Comparison of ENCODE assay signal across 21 cellular contexts in the genomic region with DNA sequence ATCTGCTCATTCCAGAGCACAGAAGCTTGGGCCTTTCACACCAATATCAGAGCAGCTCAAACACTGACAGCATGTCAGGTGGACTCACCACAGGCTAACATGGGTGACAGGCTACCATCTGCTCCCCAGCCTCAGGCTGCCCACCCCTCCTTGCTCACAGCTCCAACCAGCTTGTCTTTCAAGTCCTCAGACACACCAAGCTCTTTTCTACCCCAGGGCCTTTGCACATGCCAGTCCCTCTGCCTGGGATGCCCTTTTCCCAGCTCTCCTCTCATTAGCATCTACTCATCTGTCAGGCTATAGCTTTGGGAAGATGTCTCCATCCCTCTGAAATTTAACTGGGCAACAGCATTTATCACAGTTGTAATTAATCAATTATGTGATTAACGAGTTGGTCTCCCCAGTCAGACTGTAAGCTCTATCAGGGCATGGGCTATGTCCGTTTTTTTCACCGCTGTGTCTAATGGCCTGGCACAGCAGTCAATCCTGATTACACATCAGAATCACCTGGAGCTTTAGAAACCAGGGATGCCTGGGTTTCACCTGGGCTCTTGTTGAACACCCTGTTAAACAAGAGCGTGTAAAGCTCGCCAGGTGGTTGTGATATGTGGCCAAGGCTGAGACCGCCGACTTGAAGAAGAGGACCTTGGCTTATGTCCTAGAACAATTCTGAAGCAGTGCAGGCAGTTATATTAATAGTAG.
DNase-seq lines count a peak whose midpoint lies in the region; ATAC-seq, FAIRE-seq and TF ChIP-seq lines count a peak whose summit lies in the region.
"Had no signal": no experiment of that assay in that cellular context is flagged by ENCODE, and none has a peak within 500 bp of the region (broad histone marks: within the 10 kb centered on the region; RNA-seq: fewer than 3 reads in every experiment).

No MANE protein-coding gene starts in this region.

- H3K27me3 Mint-ChIP-seq in Calu3 (ENCODE audit: unreplicated experiment) (no peaks in the 10 kb centered on the region), immature natural killer cell (ENCODE audit: low read depth in 3 of 3) (peaks cover 0 to 2% (median 0%) of the 10 kb centered on the region in 3 donors)
- H3K27me3 Mint-ChIP-seq in central memory CD8-positive, alpha-beta T cell, result no peaks in the 10 kb centered on the region
- H3K27me3 Mint-ChIP-seq: IgD-negative memory B cell had no signal

- no TSS peak for BruUV-seq in Calu3 (replicated peaks; lab: Mats Ljungman, UMichigan)

- no peak for DNase-seq in Calu3
- peak; percentile 12 for DNase-seq in NCI-H2029 treated with DMSO at 0.1 percent for 48 hours (lab: John Stamatoyannopoulos, UW)
- no peak for DNase-seq in central memory CD8-positive, alpha-beta T cell (ENCODE audit: low spot score in 2 of 2)
- peak; percentile 58 to 89 (median 82) for DNase-seq in pancreas
- no peak for DNase-seq in immature natural killer cell
- DNase-seq in left lung, result no peak
- DNase-seq: CD8-positive, alpha-beta T cell; DMS79 treated with DMSO at 0.1 percent for 48 hours; H9; Kasumi-1; MG63; NCI-H1048; NCI-H1436; NCI-H748 treated with DMSO at 0.1 percent for 48 hours; PC-9; SJCRH30 had no signal

- H3K4me1 ChIP-seq in pancreas (peaks cover 5 to 7% (median 7%) of the 10 kb centered on the region in 3 donors), left lung (peaks cover 0 to 9% of the 10 kb centered on the region in 2 donors)
- H3K4me1 ChIP-seq: BLaER1 had no signal

- H3K9me3 Mint-ChIP-seq in Calu3 (ENCODE audit: low read depth, unreplicated experiment) (no peaks in the 10 kb centered on the region), immature natural killer cell (no peaks in the 10 kb centered on the region)
- no peaks in the 10 kb centered on the region for H3K9me3 Mint-ChIP-seq in central memory CD8-positive, alpha-beta T cell
- H3K9me3 Mint-ChIP-seq: CD8-positive, alpha-beta T cell; H9; IgD-negative memory B cell had no signal

- intact Hi-C loops in Calu3 (cut with micrococcal nuclease; ENCODE audit: unreplicated experiment) (loop anchor here (5.0 kb wide), 1 partner anchor 146 kb away; a partner anchor contains a TSS), pancreas (cut with DNase I) (no loop called here), left lung (cut with DNase I) (no loop called here)

- FAIRE-seq in pancreas (lab: Jason Lieb, UNC), result no peak
- FAIRE-seq: D721Med, HTR-8/SVneo had no signal

- H3K9me3 ChIP-seq in pancreas (no peaks in the 10 kb centered on the region), left lung (no peaks in the 10 kb centered on the region)
- H3K9me3 ChIP-seq: BLaER1, MG63, SJCRH30 had no signal

- H3K27me3 ChIP-seq in pancreas (no peaks in the 10 kb centered on the region), left lung (no peaks in the 10 kb centered on the region)
- H3K27me3 ChIP-seq: BLaER1, MG63, SJCRH30 had no signal

- H3K4me3 Mint-ChIP-seq in Calu3 (ENCODE audit: low read depth, unreplicated experiment), result no peak overlapping the region
- peak overlapping the region; percentile 51 for H3K4me3 Mint-ChIP-seq in central memory CD8-positive, alpha-beta T cell
- no peak overlapping the region for H3K4me3 Mint-ChIP-seq in immature natural killer cell
- H3K4me3 Mint-ChIP-seq: CD8-positive, alpha-beta T cell; H9; IgD-negative memory B cell had no signal

- H3K36me3 Mint-ChIP-seq in Calu3 (ENCODE audit: insufficient read depth, unreplicated experiment) (peaks cover 5% of the 10 kb centered on the region), immature natural killer cell (peaks cover 0 to 12% (median 4%) of the 10 kb centered on the region in 3 donors)
- H3K36me3 Mint-ChIP-seq in central memory CD8-positive, alpha-beta T cell (ENCODE audit: insufficient read depth), result peaks cover 5% of the 10 kb centered on the region
- H3K36me3 Mint-ChIP-seq: IgD-negative memory B cell had no signal

- H3K27ac ChIP-seq in pancreas, result peak overlapping the region in 3 of 4 donors; percentile 23 to 40 (median 28)
- H3K27ac ChIP-seq in left lung, result no peak overlapping the region
- H3K27ac ChIP-seq: BLaER1, PC-9, SJCRH30 had no signal

- H3K36me3 ChIP-seq in pancreas (no peaks in the 10 kb centered on the region), left lung (no peaks in the 10 kb centered on the region)
- H3K36me3 ChIP-seq: MG63, SJCRH30 had no signal

- peaks cover 38% of the 10 kb centered on the region for H3K4me1 Mint-ChIP-seq in Calu3 (ENCODE audit: low read depth, unreplicated experiment)
- H3K4me1 Mint-ChIP-seq in central memory CD8-positive, alpha-beta T cell, result peaks cover 52% of the 10 kb centered on the region
- H3K4me1 Mint-ChIP-seq in immature natural killer cell, result peaks cover 19 to 68% of the 10 kb centered on the region in 2 donors

- WGBS in pancreas, 2 donors, result 14 to 16% methylated on average over 7 of the region's 7 CpGs

- peak overlapping the region; percentile 50 for H3K27ac Mint-ChIP-seq in Calu3 (ENCODE audit: unreplicated experiment)
- peak overlapping the region; percentile 72 for H3K27ac Mint-ChIP-seq in central memory CD8-positive, alpha-beta T cell (ENCODE audit: low read depth)
- peak overlapping the region in 2 of 6 donors; percentile 31 to 32 for H3K27ac Mint-ChIP-seq in immature natural killer cell
- H3K27ac Mint-ChIP-seq: CD8-positive, alpha-beta T cell; IgD-negative memory B cell had no signal

- ATAC-seq in central memory CD8-positive, alpha-beta T cell (replicated peaks; ENCODE audit: extremely low read depth, poor library complexity, severe bottlenecking), result no peak
- ATAC-seq in pancreas (peak; percentile 90 to 96 (median 94)), left lung (no peak), GM21576 (IDR thresholded peaks at IDR 0.05; ENCODE audit: unreplicated experiment) (no peak)
- ATAC-seq: CD8-positive, alpha-beta T cell had no signal

- TF ChIP-seq CTCF in Calu3 (IDR thresholded peaks at IDR 0.05; ENCODE audit: unreplicated experiment) (no peak), pancreas (IDR thresholded peaks at IDR 0.05) (no peak), left lung (IDR thresholded peaks at IDR 0.05) (no peak)

- CTCF ChIA-PET in Calu3 (lab: Charles Lee), result interaction anchor here (0.6 kb wide), 1 partner anchor 15 kb away, joined by 5 read pairs; no protein-coding TSS in a partner anchor

- H3K4me3 ChIP-seq in pancreas (no peak overlapping the region), left lung (no peak overlapping the region)
- H3K4me3 ChIP-seq: BLaER1, MG63, PC-9, SJCRH30 had no signal

Comparison
In these comparisons a context has a peak if more than half of its experiments do, and no peak if none do; other contexts are left out.
1. DNase-seq: peak in NCI-H2029 treated with DMSO at 0.1 percent for 48 hours (single experiment) and pancreas (6 of 6); none in Calu3 (single experiment), central memory CD8-positive, alpha-beta T cell (0 of 2), immature natural killer cell (0 of 3) and left lung (0 of 2).
2. ATAC-seq: peak in pancreas (4 of 4); none in central memory CD8-positive, alpha-beta T cell (single experiment), left lung (single experiment) and GM21576 (single experiment).
3. H3K27ac ChIP-seq: peak in pancreas (3 of 4); none in left lung (0 of 2).